ENCODE assay signal across 8 cellular contexts in genomic region chr5:160649304-160649703, GRCh38.
DNase-seq lines count a peak whose midpoint lies in the region; ATAC-seq and TF ChIP-seq lines count a peak whose summit lies in the region.

No MANE protein-coding gene starts in this region.

- DNase-seq in NCI-H2081 treated with DMSO at 0.1 percent for 48 hours (lab: John Stamatoyannopoulos, UW) (peak; percentile 6), iPS DF 6.9 (ENCODE audit: low read depth, low spot score) (peak; percentile 18), DMS153 (lab: John Stamatoyannopoulos, UW) (no peak), NCI-H526 treated with DMSO at 0.1 percent for 48 hours (lab: John Stamatoyannopoulos, UW) (no peak), NCI-H187 treated with DMSO at 0.1 percent for 48 hours (lab: John Stamatoyannopoulos, UW) (no peak)

- no peaks in the 10 kb centered on the region for H3K9me3 ChIP-seq in DOHH2 (ENCODE audit: control insufficient read depth, insufficient read depth, low read length)
- no peaks in the 10 kb centered on the region for H3K9me3 ChIP-seq in iPS DF 6.9 (ENCODE audit: control insufficient read depth, insufficient read depth, low read length)

- no peak overlapping the region for H3K4me3 ChIP-seq in DOHH2 (ENCODE audit: low read length)
- no peak overlapping the region for H3K4me3 ChIP-seq in iPS DF 6.9 (ENCODE audit: low read length)

- ATAC-seq in GM21447 (IDR thresholded peaks at IDR 0.05; ENCODE audit: unreplicated experiment) (peak; percentile 76), GM19397 (IDR thresholded peaks at IDR 0.05; ENCODE audit: unreplicated experiment) (no peak)

- H3F3A ChIP-seq in DOHH2 (ENCODE audit: control insufficient read depth, insufficient read depth): no peaks in the 10 kb centered on the region

- no peak overlapping the region for H3K4me2 ChIP-seq in DOHH2 (ENCODE audit: low read length)

- H3K79me2 ChIP-seq in DOHH2 (ENCODE audit: control insufficient read depth, low read length): no peaks in the 10 kb centered on the region

- TF ChIP-seq CTCF in DOHH2 (IDR thresholded peaks at IDR 0.05; ENCODE audit: low read depth, low read length, poor library complexity, severe bottlenecking): peak; percentile 34

- H3K27me3 ChIP-seq in DOHH2 (ENCODE audit: control insufficient read depth, low read length): no peaks in the 10 kb centered on the region
- no peaks in the 10 kb centered on the region for H3K27me3 ChIP-seq in iPS DF 6.9 (ENCODE audit: control insufficient read depth, insufficient read depth, low read length)

- H4K20me1 ChIP-seq in DOHH2 (ENCODE audit: control insufficient read depth, insufficient read depth, low read depth, low read length): no peaks in the 10 kb centered on the region

- no peaks in the 10 kb centered on the region for H3K9me2 ChIP-seq in DOHH2 (replicated peaks; ENCODE audit: control insufficient read depth, low read length)

- H3K4me1 ChIP-seq in DOHH2 (ENCODE audit: control insufficient read depth, low read length) (no peaks in the 10 kb centered on the region), iPS DF 6.9 (ENCODE audit: control insufficient read depth, insufficient read depth, low read length) (no peaks in the 10 kb centered on the region)

- H3K36me3 ChIP-seq in DOHH2 (ENCODE audit: control insufficient read depth, low read length): no peaks in the 10 kb centered on the region
- H3K36me3 ChIP-seq in iPS DF 6.9 (ENCODE audit: control insufficient read depth, insufficient read depth, low read length): no peaks in the 10 kb centered on the region

- no peak overlapping the region for H3K27ac ChIP-seq in DOHH2 (ENCODE audit: low read depth, low read length)
- H3K27ac ChIP-seq in iPS DF 6.9 (ENCODE audit: low read length): no peak overlapping the region

Comparison
In these comparisons a context has a peak if more than half of its experiments do, and no peak if none do; other contexts are left out.
1. DNase-seq: peak in NCI-H2081 treated with DMSO at 0.1 percent for 48 hours (single experiment) and iPS DF 6.9 (single experiment); none in DMS153 (single experiment), NCI-H526 treated with DMSO at 0.1 percent for 48 hours (single experiment) and NCI-H187 treated with DMSO at 0.1 percent for 48 hours (single experiment).